ENCODE assay signal across 3 cellular contexts in the genomic region with DNA sequence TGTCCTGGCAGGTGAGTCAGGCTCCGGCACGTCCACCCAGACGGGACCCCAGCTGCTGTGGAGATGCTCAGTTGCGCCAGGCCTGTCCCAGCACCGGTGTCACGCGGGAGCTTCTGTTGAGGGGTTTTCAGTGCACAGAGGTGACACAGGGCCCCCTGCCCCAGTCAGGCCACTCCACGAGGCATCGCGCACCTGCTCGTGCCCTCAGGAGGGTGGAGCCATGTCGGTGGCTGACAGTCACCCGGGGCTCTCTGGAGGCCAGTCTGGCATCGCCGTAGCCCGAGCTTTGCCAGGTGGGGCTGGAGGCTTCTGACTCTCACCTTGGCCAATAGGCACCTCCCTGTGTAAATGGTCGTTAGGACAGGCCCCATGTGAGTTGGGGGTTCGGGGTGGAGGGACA.
TF ChIP-seq lines count a peak whose summit lies in the region.

No MANE protein-coding gene starts in this region.

TF ChIP-seq in SK-N-SH, 30 proteins besides CTCF, POLR2A, EP300 and RAD21:
- TF ChIP-seq TEAD4 (IDR thresholded peaks at IDR 0.05; ENCODE audit: borderline replicate concordance, insufficient read depth) (no peak), RFX5 (IDR thresholded peaks at IDR 0.05; ENCODE audit: low read length) (no peak), RCOR1 (IDR thresholded peaks at IDR 0.05; ENCODE audit: low read length) (no peak), TAF1 (IDR thresholded peaks at IDR 0.05; ENCODE audit: borderline replicate concordance, low read depth, low read length) (no peak), RXRA (IDR thresholded peaks at IDR 0.05; ENCODE audit: borderline replicate concordance, low read depth) (no peak), FOXM1 (IDR thresholded peaks at IDR 0.05; ENCODE audit: low read depth) (no peak), GABPA (IDR thresholded peaks at IDR 0.05; ENCODE audit: low read depth) (no peak), CHD2 (IDR thresholded peaks at IDR 0.05; ENCODE audit: low read length, partially characterized antibody) (no peak), SMC3 (IDR thresholded peaks at IDR 0.05; ENCODE audit: low read depth, low read length) (no peak)
- TF ChIP-seq, protein P1, sequence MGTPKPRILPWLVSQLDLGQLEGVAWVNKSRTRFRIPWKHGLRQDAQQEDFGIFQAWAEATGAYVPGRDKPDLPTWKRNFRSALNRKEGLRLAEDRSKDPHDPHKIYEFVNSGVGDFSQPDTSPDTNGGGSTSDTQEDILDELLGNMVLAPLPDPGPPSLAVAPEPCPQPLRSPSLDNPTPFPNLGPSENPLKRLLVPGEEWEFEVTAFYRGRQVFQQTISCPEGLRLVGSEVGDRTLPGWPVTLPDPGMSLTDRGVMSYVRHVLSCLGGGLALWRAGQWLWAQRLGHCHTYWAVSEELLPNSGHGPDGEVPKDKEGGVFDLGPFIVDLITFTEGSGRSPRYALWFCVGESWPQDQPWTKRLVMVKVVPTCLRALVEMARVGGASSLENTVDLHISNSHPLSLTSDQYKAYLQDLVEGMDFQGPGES (IDR thresholded peaks at IDR 0.05; ENCODE audit: low read depth, low read length) = no peak
- TF ChIP-seq, protein P2, sequence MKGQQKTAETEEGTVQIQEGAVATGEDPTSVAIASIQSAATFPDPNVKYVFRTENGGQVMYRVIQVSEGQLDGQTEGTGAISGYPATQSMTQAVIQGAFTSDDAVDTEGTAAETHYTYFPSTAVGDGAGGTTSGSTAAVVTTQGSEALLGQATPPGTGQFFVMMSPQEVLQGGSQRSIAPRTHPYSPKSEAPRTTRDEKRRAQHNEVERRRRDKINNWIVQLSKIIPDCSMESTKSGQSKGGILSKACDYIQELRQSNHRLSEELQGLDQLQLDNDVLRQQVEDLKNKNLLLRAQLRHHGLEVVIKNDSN (IDR thresholded peaks at IDR 0.05; ENCODE audit: borderline replicate concordance, low read depth) = no peak
- TF ChIP-seq, protein P3, sequence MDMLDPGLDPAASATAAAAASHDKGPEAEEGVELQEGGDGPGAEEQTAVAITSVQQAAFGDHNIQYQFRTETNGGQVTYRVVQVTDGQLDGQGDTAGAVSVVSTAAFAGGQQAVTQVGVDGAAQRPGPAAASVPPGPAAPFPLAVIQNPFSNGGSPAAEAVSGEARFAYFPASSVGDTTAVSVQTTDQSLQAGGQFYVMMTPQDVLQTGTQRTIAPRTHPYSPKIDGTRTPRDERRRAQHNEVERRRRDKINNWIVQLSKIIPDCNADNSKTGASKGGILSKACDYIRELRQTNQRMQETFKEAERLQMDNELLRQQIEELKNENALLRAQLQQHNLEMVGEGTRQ (IDR thresholded peaks at IDR 0.05; ENCODE audit: borderline replicate concordance, low read depth, low read length) = no peak

TF ChIP-seq in SK-N-SH treated with all-trans-retinoic acid at 6 μM for 48 hours, 23 proteins besides CTCF, POLR2A, EP300 and RAD21:
- no peak for TF ChIP-seq ESRRG (CRISPR knock-in tag; IDR thresholded peaks at IDR 0.05)
- no peak for TF ChIP-seq ZNF8 (CRISPR knock-in tag; IDR thresholded peaks at IDR 0.05)
- TF ChIP-seq, protein P4, sequence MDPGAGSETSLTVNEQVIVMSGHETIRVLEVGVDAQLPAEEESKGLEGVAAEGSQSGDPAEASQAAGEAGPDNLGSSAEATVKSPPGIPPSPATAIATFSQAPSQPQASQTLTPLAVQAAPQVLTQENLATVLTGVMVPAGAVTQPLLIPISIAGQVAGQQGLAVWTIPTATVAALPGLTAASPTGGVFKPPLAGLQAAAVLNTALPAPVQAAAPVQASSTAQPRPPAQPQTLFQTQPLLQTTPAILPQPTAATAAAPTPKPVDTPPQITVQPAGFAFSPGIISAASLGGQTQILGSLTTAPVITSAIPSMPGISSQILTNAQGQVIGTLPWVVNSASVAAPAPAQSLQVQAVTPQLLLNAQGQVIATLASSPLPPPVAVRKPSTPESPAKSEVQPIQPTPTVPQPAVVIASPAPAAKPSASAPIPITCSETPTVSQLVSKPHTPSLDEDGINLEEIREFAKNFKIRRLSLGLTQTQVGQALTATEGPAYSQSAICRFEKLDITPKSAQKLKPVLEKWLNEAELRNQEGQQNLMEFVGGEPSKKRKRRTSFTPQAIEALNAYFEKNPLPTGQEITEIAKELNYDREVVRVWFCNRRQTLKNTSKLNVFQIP (CRISPR knock-in tag; IDR thresholded peaks at IDR 0.05; ENCODE audit: borderline replicate concordance, low read depth) = no peak
- TF ChIP-seq ISL1 (CRISPR knock-in tag; IDR thresholded peaks at IDR 0.05) = no peak
- TF ChIP-seq ZNF70 (CRISPR knock-in tag; IDR thresholded peaks at IDR 0.05) = no peak

TF ChIP-seq in K562, 482 proteins besides CTCF, POLR2A, EP300 and RAD21:
- TF ChIP-seq RBFOX2 (IDR thresholded peaks at IDR 0.05; ENCODE audit: low read depth, low read length) = peak; percentile 11; the same call in 1 of the 2 replicates
- TF ChIP-seq, protein P5, sequence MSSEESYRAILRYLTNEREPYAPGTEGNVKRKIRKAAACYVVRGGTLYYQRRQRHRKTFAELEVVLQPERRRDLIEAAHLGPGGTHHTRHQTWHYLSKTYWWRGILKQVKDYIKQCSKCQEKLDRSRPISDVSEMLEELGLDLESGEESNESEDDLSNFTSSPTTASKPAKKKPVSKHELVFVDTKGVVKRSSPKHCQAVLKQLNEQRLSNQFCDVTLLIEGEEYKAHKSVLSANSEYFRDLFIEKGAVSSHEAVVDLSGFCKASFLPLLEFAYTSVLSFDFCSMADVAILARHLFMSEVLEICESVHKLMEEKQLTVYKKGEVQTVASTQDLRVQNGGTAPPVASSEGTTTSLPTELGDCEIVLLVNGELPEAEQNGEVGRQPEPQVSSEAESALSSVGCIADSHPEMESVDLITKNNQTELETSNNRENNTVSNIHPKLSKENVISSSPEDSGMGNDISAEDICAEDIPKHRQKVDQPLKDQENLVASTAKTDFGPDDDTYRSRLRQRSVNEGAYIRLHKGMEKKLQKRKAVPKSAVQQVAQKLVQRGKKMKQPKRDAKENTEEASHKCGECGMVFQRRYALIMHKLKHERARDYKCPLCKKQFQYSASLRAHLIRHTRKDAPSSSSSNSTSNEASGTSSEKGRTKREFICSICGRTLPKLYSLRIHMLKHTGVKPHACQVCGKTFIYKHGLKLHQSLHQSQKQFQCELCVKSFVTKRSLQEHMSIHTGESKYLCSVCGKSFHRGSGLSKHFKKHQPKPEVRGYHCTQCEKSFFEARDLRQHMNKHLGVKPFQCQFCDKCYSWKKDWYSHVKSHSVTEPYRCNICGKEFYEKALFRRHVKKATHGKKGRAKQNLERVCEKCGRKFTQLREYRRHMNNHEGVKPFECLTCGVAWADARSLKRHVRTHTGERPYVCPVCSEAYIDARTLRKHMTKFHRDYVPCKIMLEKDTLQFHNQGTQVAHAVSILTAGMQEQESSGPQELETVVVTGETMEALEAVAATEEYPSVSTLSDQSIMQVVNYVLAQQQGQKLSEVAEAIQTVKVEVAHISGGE (CRISPR knock-in tag; IDR thresholded peaks at IDR 0.05) = no peak
- peak; percentile 66 for TF ChIP-seq POLR2G (IDR thresholded peaks at IDR 0.05; ENCODE audit: low read depth, low read length)
- TF ChIP-seq CEBPG (CRISPR knock-in tag; IDR thresholded peaks at IDR 0.05) = no peak
- TF ChIP-seq CEBPG (tag; conservative IDR thresholded peaks at IDR 0.05 in 1 of 2, IDR thresholded peaks at IDR 0.05 in 1 of 2) = no peak
- no peak for TF ChIP-seq ZNF263 (CRISPR knock-in tag; IDR thresholded peaks at IDR 0.05; ENCODE audit: borderline replicate concordance)
- TF ChIP-seq ZNF282 (CRISPR knock-in tag; IDR thresholded peaks at IDR 0.05) = no peak
- no peak for TF ChIP-seq FOSL1 (tag; conservative IDR thresholded peaks at IDR 0.05)
- TF ChIP-seq ZNF384 (IDR thresholded peaks at IDR 0.05; ENCODE audit: low read depth, low read length) = no peak
